Comparison of ENCODE assay signal across 8 cellular contexts in the genomic region with DNA sequence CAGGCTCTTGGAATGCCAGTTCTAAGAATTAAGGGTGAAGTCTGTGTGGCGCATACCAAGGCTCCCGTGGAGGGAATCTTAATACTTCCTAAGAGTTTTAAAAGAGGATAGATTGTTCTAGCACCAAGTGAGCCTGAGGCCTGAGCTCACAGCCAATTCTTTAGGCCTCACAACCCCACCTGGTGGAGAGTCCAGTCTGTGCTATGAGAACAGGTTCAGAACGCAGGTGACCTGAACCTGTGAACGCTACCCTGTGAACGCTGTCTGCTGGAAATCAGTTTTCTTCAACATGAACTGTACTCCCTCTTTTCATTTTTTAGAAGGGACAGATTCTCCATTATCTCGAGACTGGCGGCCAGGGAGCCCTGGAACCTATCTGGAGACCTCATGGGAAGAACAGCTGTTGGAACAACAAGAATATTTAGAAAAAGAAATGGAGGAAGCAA. TPM values are rescaled to one million over a fixed set of nuclear protein-coding genes. Genes with fewer than 3 reads are reported as not detected.
A peak's percentile ranks its signal among the peaks of the same experiment; 100 is the strongest.
DNase-seq lines count a peak whose midpoint lies in the region; ATAC-seq, FAIRE-seq and TF ChIP-seq lines count a peak whose summit lies in the region.

No MANE protein-coding gene starts in this region.

- H3K27ac Mint-ChIP-seq in CD4-positive, CD25-positive, alpha-beta regulatory T cell = peak overlapping the region in 1 of 3 donors; percentile 3
- no peak overlapping the region for H3K27ac Mint-ChIP-seq in activated CD8-positive, alpha-beta T cell treated with anti-CD3 and anti-CD28 coated beads, Interleukin-2, amount 10 ng/mL, durations not matched to agents 7 days and 5 days

- DNase-seq in CD4-positive, CD25-positive, alpha-beta regulatory T cell = peak; percentile 19 to 71 (median 36)
- DNase-seq in GM20000 (ENCODE audit: low spot score) (peak; percentile 76), NCI-H146 (lab: John Stamatoyannopoulos, UW) (peak; percentile 60), frontal cortex (ENCODE audit: low spot score in 2 of 2) (no peak)
- DNase-seq in activated CD8-positive, alpha-beta T cell treated with anti-CD3 and anti-CD28 coated beads, Interleukin-2, amount 10 ng/mL, durations not matched to agents 7 days and 5 days = peak; percentile 70
- peak; percentile 35 for DNase-seq in stimulated activated naive CD4-positive, alpha-beta T cell treated with Interleukin-2 at 50 U/mL for 16 hours (lab: John Stamatoyannopoulos, UW)

- H3K4me1 Mint-ChIP-seq in CD4-positive, CD25-positive, alpha-beta regulatory T cell = peaks cover 0 to 12% (median 8%) of the 10 kb centered on the region in 4 donors
- H3K4me1 Mint-ChIP-seq in activated CD8-positive, alpha-beta T cell treated with anti-CD3 and anti-CD28 coated beads, Interleukin-2, amount 10 ng/mL, durations not matched to agents 7 days and 5 days (ENCODE audit: low read depth) = peaks cover 6% of the 10 kb centered on the region

- H3K4me1 ChIP-seq in CD4-positive, CD25-positive, alpha-beta regulatory T cell (ENCODE audit: control insufficient read depth, insufficient read depth, low read length, poor library complexity, severe bottlenecking) = peaks cover 8% of the 10 kb centered on the region
- peaks cover 15% of the 10 kb centered on the region for H3K4me1 ChIP-seq in endocrine pancreas (ENCODE audit: control insufficient read depth, insufficient read depth, low read length)
- H3K4me1 ChIP-seq in mucosa of rectum (ENCODE audit: control insufficient read depth in 2 of 2, insufficient read depth in 2 of 2, low read length in 2 of 2) = peaks cover 12 to 14% of the 10 kb centered on the region in 2 donors

- H3K9me3 ChIP-seq in CD4-positive, CD25-positive, alpha-beta regulatory T cell (ENCODE audit: control insufficient read depth in 2 of 2, low read length in 2 of 2) = no peaks in the 10 kb centered on the region
- H3K9me3 ChIP-seq in endocrine pancreas (ENCODE audit: control insufficient read depth, low read length) = no peaks in the 10 kb centered on the region
- H3K9me3 ChIP-seq in mucosa of rectum (ENCODE audit: control insufficient read depth in 2 of 2, low read length in 2 of 2) = no peaks in the 10 kb centered on the region

- ATAC-seq in CD4-positive, CD25-positive, alpha-beta regulatory T cell (ENCODE audit: low read depth in 2 of 2) = peak; percentile 72 to 75
- peak; percentile 71 for ATAC-seq in activated CD8-positive, alpha-beta T cell treated with anti-CD3 and anti-CD28 coated beads, Interleukin-2, amount 10 ng/mL, durations not matched to agents 7 days and 5 days

- H3K4me3 ChIP-seq in CD4-positive, CD25-positive, alpha-beta regulatory T cell (ENCODE audit: low read depth, low read length) = no peak overlapping the region
- H3K4me3 ChIP-seq in endocrine pancreas (ENCODE audit: control insufficient read depth, insufficient read depth, low read length) (peak overlapping the region; percentile 88), mucosa of rectum (ENCODE audit: low read length in 2 of 2) (peak overlapping the region; percentile 60 to 74)

- no peaks in the 10 kb centered on the region for H3K9me3 Mint-ChIP-seq in CD4-positive, CD25-positive, alpha-beta regulatory T cell
- H3K9me3 Mint-ChIP-seq in activated CD8-positive, alpha-beta T cell treated with anti-CD3 and anti-CD28 coated beads, Interleukin-2, amount 10 ng/mL, durations not matched to agents 7 days and 5 days (ENCODE audit: insufficient read depth) = no peaks in the 10 kb centered on the region

- POLR2A ChIA-PET in activated CD8-positive, alpha-beta T cell treated with anti-CD3 and anti-CD28 coated beads, Interleukin-2, amount 10 ng/mL, durations not matched to agents 7 days and 5 days (lab: Charles Lee) = interaction anchor here (1.0 kb wide), 1 partner anchor 55 kb away, joined by 4 read pairs; no protein-coding TSS in a partner anchor

- no peak overlapping the region for H3K27ac ChIP-seq in CD4-positive, CD25-positive, alpha-beta regulatory T cell (ENCODE audit: insufficient read depth, low read length, poor library complexity, severe bottlenecking)
- peak overlapping the region; percentile 81 to 87 for H3K27ac ChIP-seq in mucosa of rectum (ENCODE audit: low read depth in 2 of 2, low read length in 2 of 2)

- H3K9ac ChIP-seq in endocrine pancreas (ENCODE audit: control insufficient read depth, insufficient read depth, low read length) (peak overlapping the region; percentile 78), mucosa of rectum (ENCODE audit: low read depth in 1 of 2, low read length in 2 of 2) (peak overlapping the region; percentile 73 to 75)

- CTCF ChIA-PET in activated CD8-positive, alpha-beta T cell treated with anti-CD3 and anti-CD28 coated beads, Interleukin-2, amount 10 ng/mL, durations not matched to agents 7 days and 5 days (lab: Charles Lee) = interaction anchor here (0.7 to 9.3 kb wide), 33 partner anchors 10 to 544 kb away, joined by 3 to 261 read pairs (median 4); partner anchors contain the start of genes ALG9, DIXDC1 and FDXACB1

- peak; percentile 80 for TF ChIP-seq CTCF in GM20000 (IDR thresholded peaks at IDR 0.05; ENCODE audit: extremely low read depth, missing control alignments)

- peak overlapping the region in 1 of 4 donors; percentile 43 for H3K4me3 Mint-ChIP-seq in CD4-positive, CD25-positive, alpha-beta regulatory T cell
- H3K4me3 Mint-ChIP-seq in activated CD8-positive, alpha-beta T cell treated with anti-CD3 and anti-CD28 coated beads, Interleukin-2, amount 10 ng/mL, durations not matched to agents 7 days and 5 days = no peak overlapping the region

- no peaks in the 10 kb centered on the region for H3K36me3 ChIP-seq in CD4-positive, CD25-positive, alpha-beta regulatory T cell (ENCODE audit: control insufficient read depth, insufficient read depth, low read length)
- H3K36me3 ChIP-seq in endocrine pancreas (ENCODE audit: control insufficient read depth, insufficient read depth, low read length) (no peaks in the 10 kb centered on the region), mucosa of rectum (ENCODE audit: control insufficient read depth in 2 of 2, insufficient read depth in 2 of 2, low read length in 2 of 2) (peaks cover 7 to 9% of the 10 kb centered on the region in 2 donors)

- H3K27me3 ChIP-seq in CD4-positive, CD25-positive, alpha-beta regulatory T cell (ENCODE audit: control insufficient read depth, insufficient read depth, low read length) = peaks cover 5% of the 10 kb centered on the region
- H3K27me3 ChIP-seq in endocrine pancreas (ENCODE audit: control insufficient read depth, insufficient read depth, low read length) = no peaks in the 10 kb centered on the region
- peaks cover 0 to 5% of the 10 kb centered on the region in 2 donors for H3K27me3 ChIP-seq in mucosa of rectum (ENCODE audit: control insufficient read depth in 2 of 2, insufficient read depth in 2 of 2, low read length in 2 of 2)

- peaks cover 22% of the 10 kb centered on the region for H3K27me3 Mint-ChIP-seq in CD4-positive, CD25-positive, alpha-beta regulatory T cell
- peaks cover 14% of the 10 kb centered on the region for H3K27me3 Mint-ChIP-seq in activated CD8-positive, alpha-beta T cell treated with anti-CD3 and anti-CD28 coated beads, Interleukin-2, amount 10 ng/mL, durations not matched to agents 7 days and 5 days (ENCODE audit: low read depth)

- FAIRE-seq in frontal cortex (lab: Jason Lieb, UNC) = no peak

- H3K36me3 Mint-ChIP-seq in CD4-positive, CD25-positive, alpha-beta regulatory T cell = no peaks in the 10 kb centered on the region
- H3K36me3 Mint-ChIP-seq in activated CD8-positive, alpha-beta T cell treated with anti-CD3 and anti-CD28 coated beads, Interleukin-2, amount 10 ng/mL, durations not matched to agents 7 days and 5 days (ENCODE audit: low read depth) = no peaks in the 10 kb centered on the region

RNA-seq across cellular contexts. Expression of gene DLAT, which starts 43.2 kb away (rescaled TPM):
- 16.3 TPM for total RNA-seq in CD4-positive, CD25-positive, alpha-beta regulatory T cell
- polyA plus RNA-seq in CD4-positive, CD25-positive, alpha-beta regulatory T cell = 10 to 100 TPM; 22.8 to 26.8 (median 24.2) TPM
- total RNA-seq in activated CD8-positive, alpha-beta T cell treated with anti-CD3 and anti-CD28 coated beads, Interleukin-2, amount 10 ng/mL, durations not matched to agents 7 days and 5 days = 10 to 100 TPM; 35.4 to 36.7 TPM
- 53.0 TPM for total RNA-seq in frontal cortex

RNA-seq across cellular contexts. Expression of gene DIXDC1, which starts 44.9 kb away (rescaled TPM):
- total RNA-seq in CD4-positive, CD25-positive, alpha-beta regulatory T cell = 3.9 TPM
- 1 to 10 TPM in 3 of 4 donors, under 1 TPM in 1; 0.78 to 1.5 (median 1.3) TPM for polyA plus RNA-seq in CD4-positive, CD25-positive, alpha-beta regulatory T cell
- 1 to 10 TPM; 3.1 to 5.1 TPM for total RNA-seq in activated CD8-positive, alpha-beta T cell treated with anti-CD3 and anti-CD28 coated beads, Interleukin-2, amount 10 ng/mL, durations not matched to agents 7 days and 5 days
- total RNA-seq in frontal cortex = 70.5 TPM

Comparison
In these comparisons a context has a peak if more than half of its experiments do, and no peak if none do; other contexts are left out.
1. DNase-seq: peak in CD4-positive, CD25-positive, alpha-beta regulatory T cell (3 of 3), GM20000 (single experiment), NCI-H146 (single experiment), activated CD8-positive, alpha-beta T cell treated with anti-CD3 and anti-CD28 coated beads, Interleukin-2, amount 10 ng/mL, durations not matched to agents 7 days and 5 days (single experiment) and stimulated activated naive CD4-positive, alpha-beta T cell treated with Interleukin-2 at 50 U/mL for 16 hours (single experiment); none in frontal cortex (0 of 2).
2. RNA of gene DIXDC1, which starts 44.9 kb away (total RNA-seq): 70.5 TPM in frontal cortex (single experiment); 3.1 to 5.1 TPM in activated CD8-positive, alpha-beta T cell treated with anti-CD3 and anti-CD28 coated beads, Interleukin-2, amount 10 ng/mL, durations not matched to agents 7 days and 5 days and 3.9 TPM in CD4-positive, CD25-positive, alpha-beta regulatory T cell (single experiment); every median in the first group is over 10 times any median in the second.